Comparison of ENCODE assay signal across 11 cellular contexts in genomic region chr17:49576906-49577650, GRCh38. TPM values are rescaled to one million over a fixed set of nuclear protein-coding genes. Genes with fewer than 3 reads are reported as not detected.
DNase-seq lines count a peak whose midpoint lies in the region; ATAC-seq, FAIRE-seq and TF ChIP-seq lines count a peak whose summit lies in the region.
"Had no signal": no experiment of that assay in that cellular context is flagged by ENCODE, and none has a peak within 500 bp of the region (broad histone marks: within the 10 kb centered on the region; RNA-seq: fewer than 3 reads in every experiment).

No MANE protein-coding gene starts in this region.

- H3K18ac ChIP-seq in H1 (ENCODE audit: extremely low read depth, low read length): peak overlapping the region; percentile 78

- no peak for FAIRE-seq in H1 (lab: Jason Lieb, UNC)

- no peaks in the 10 kb centered on the region for H3K9me2 ChIP-seq in MM.1S (replicated peaks; ENCODE audit: insufficient read depth, low read length)

- 22% methylated on average over 14 of the region's 24 CpGs; no CpG with 5 or more reads in 1 of the 2 experiments for WGBS in H1 (ENCODE audit: extremely low coverage in 1 of 2, insufficient coverage in 1 of 2, insufficient read length in 1 of 2, insufficient replicate concordance in 2 of 2, low coverage in 1 of 2, low lambda C conversion rate in 2 of 2, missing lambda C conversion rate in 1 of 2), 2 experiments

- H3K4me2 ChIP-seq in MM.1S (ENCODE audit: low read depth, low read length): peak overlapping the region; percentile 100; the same call in 1 of the 2 replicates
- peak overlapping the region; percentile 81 to 87 for H3K4me2 ChIP-seq in H1 (ENCODE audit: insufficient read depth in 1 of 2, low read depth in 2 of 2, low read length in 2 of 2)

- CTCF ChIA-PET in A673 (lab: Charles Lee): no interaction called here
- CTCF ChIA-PET in H1 (lab: Charles Lee; ENCODE audit: partially characterized antibody): interaction anchor here (0.9 to 3.1 kb wide), 12 partner anchors 9 to 143 kb away, joined by 3 to 23 read pairs (median 4); partner anchors contain the start of gene SLC35B1
- CTCF ChIA-PET in naive thymus-derived CD4-positive, alpha-beta T cell (lab: Charles Lee): interaction anchor here (0.9 kb wide), 1 partner anchor 199 kb away, joined by 3 read pairs; no protein-coding TSS in a partner anchor

- no peak overlapping the region; the same call in 1 of the 2 replicates for H4K8ac ChIP-seq in H1 (ENCODE audit: extremely low read depth, insufficient read depth, low read length)

- BruUV-seq in A673 (replicated peaks; lab: Mats Ljungman, UMichigan): no TSS peak

- H3K36me3 ChIP-seq in A673 (ENCODE audit: insufficient read depth, low read length, poor library complexity, severe bottlenecking) (no peaks in the 10 kb centered on the region), MM.1S (replicated peaks; ENCODE audit: insufficient read depth, low read length) (no peaks in the 10 kb centered on the region), H1 (ENCODE audit: control insufficient read depth in 2 of 4, insufficient read depth in 4 of 4, low read length in 3 of 4) (no peaks in the 10 kb centered on the region)
- H3K36me3 ChIP-seq in naive thymus-derived CD4-positive, alpha-beta T cell (ENCODE audit: control insufficient read depth in 2 of 3, insufficient read depth in 3 of 3, low read length in 3 of 3): no peaks in the 10 kb centered on the region
- H3K36me3 ChIP-seq: neutrophil had no signal

- intact Hi-C loops in A673 (cut with micrococcal nuclease; ENCODE audit: unreplicated experiment): no loop called here
- intact Hi-C loops in naive thymus-derived CD4-positive, alpha-beta T cell (cut with micrococcal nuclease): loop anchor here in 1 of 2 donors (10.0 kb wide), 1 partner anchor 518 kb away; the partner anchor contains the start of gene PDK2

- H2AFZ ChIP-seq in MM.1S (ENCODE audit: low read length) (no peak overlapping the region), H1 (ENCODE audit: low read length) (no peak overlapping the region)

- POLR2A ChIA-PET in A673 (lab: Charles Lee; ENCODE audit: low non-redundant PET) (no interaction called here), H1 (lab: Charles Lee; ENCODE audit: partially characterized antibody) (interaction anchor here (0.8 to 1.4 kb wide), 3 partner anchors 108 to 122 kb away, joined by 3 to 4 read pairs (median 3); no protein-coding TSS in a partner anchor)
- POLR2A ChIA-PET in naive thymus-derived CD4-positive, alpha-beta T cell (lab: Charles Lee): no interaction called here

- TF ChIP-seq CTCF in A673 (conservative IDR thresholded peaks at IDR 0.05; ENCODE audit: low read depth, low read length) (no peak), MM.1S (IDR thresholded peaks at IDR 0.05; ENCODE audit: low read length) (no peak), H1 (IDR thresholded peaks at IDR 0.05; ENCODE audit: control extremely low read depth in 1 of 3, insufficient read depth in 1 of 3, low read depth in 1 of 3, low read length in 3 of 3) (no peak)

- no peaks in the 10 kb centered on the region for H3K9me3 ChIP-seq in A673 (ENCODE audit: low read depth, low read length, poor library complexity, severe bottlenecking)
- no peaks in the 10 kb centered on the region for H3K9me3 ChIP-seq in MM.1S (replicated peaks; ENCODE audit: insufficient read depth, low read length)
- H3K9me3 ChIP-seq in H1 (ENCODE audit: insufficient read depth in 2 of 2, low read depth in 1 of 2, low read length in 1 of 2): no peaks in the 10 kb centered on the region
- no peaks in the 10 kb centered on the region for H3K9me3 ChIP-seq in naive thymus-derived CD4-positive, alpha-beta T cell (ENCODE audit: control insufficient read depth in 2 of 3, low read length in 3 of 3)
- H3K9me3 ChIP-seq: neutrophil had no signal

- H2BK15ac ChIP-seq in H1 (ENCODE audit: low read length): peak overlapping the region; percentile 72; the same call in 1 of the 2 replicates

- no peak overlapping the region for H4K91ac ChIP-seq in H1 (replicated peaks; ENCODE audit: insufficient read length, low read length)

- peak overlapping the region; percentile 75; the same call in 1 of the 2 replicates for H2BK12ac ChIP-seq in H1 (ENCODE audit: low read depth, low read length)

- H2BK20ac ChIP-seq in H1 (ENCODE audit: low read length): no peak overlapping the region

- H3K36me3 Mint-ChIP-seq in naive thymus-derived CD4-positive, alpha-beta T cell: no peaks in the 10 kb centered on the region

- no peak overlapping the region for H2AK5ac ChIP-seq in H1 (ENCODE audit: low read depth, low read length)

- TF ChIP-seq POLR2A in H1 (IDR thresholded peaks at IDR 0.05; ENCODE audit: control extremely low read depth in 1 of 2, low read depth in 2 of 2, low read length in 2 of 2): no peak

- H3K79me2 ChIP-seq in MM.1S (ENCODE audit: low read length) (no peaks in the 10 kb centered on the region), H1 (ENCODE audit: control insufficient read depth in 1 of 2, insufficient read depth in 2 of 2, low read length in 2 of 2) (no peaks in the 10 kb centered on the region)

- peaks cover 14% of the 10 kb centered on the region for H3K27me3 ChIP-seq in A673 (replicated peaks; ENCODE audit: insufficient read depth, low read depth, low read length, poor library complexity)
- H3K27me3 ChIP-seq in MM.1S (replicated peaks; ENCODE audit: insufficient read depth, low read length): peaks cover 54% of the 10 kb centered on the region
- H3K27me3 ChIP-seq in H1 (replicated peaks in 1 of 4; ENCODE audit: control insufficient read depth in 3 of 4, extremely low read depth in 1 of 4, insufficient read depth in 3 of 4, low read length in 3 of 4): peaks cover 4 to 14% (median 8%) of the 10 kb centered on the region in 4 experiments; a peak in 5 of 7 replicates
- H3K27me3 ChIP-seq in naive thymus-derived CD4-positive, alpha-beta T cell (ENCODE audit: control insufficient read depth in 2 of 2, insufficient read depth in 2 of 2, low read length in 2 of 2): peaks cover 4 to 15% of the 10 kb centered on the region in 2 donors

- H3K23ac ChIP-seq in H1 (ENCODE audit: insufficient read length): no peak overlapping the region

- no peak for ATAC-seq in naive thymus-derived CD4-positive, alpha-beta T cell

- no peaks in the 10 kb centered on the region; the same call in 1 of the 2 replicates for H3F3A ChIP-seq in MM.1S (ENCODE audit: insufficient read depth, low read length)

- peaks cover 12% of the 10 kb centered on the region for H3K23me2 ChIP-seq in H1 (ENCODE audit: low read depth, low read length)

- H3K4me1 ChIP-seq in A673 (ENCODE audit: insufficient read depth, low read length, poor library complexity, severe bottlenecking): peaks cover 8% of the 10 kb centered on the region
- H3K4me1 ChIP-seq in MM.1S (ENCODE audit: low read length): no peaks in the 10 kb centered on the region
- peaks cover 0 to 23% (median 10%) of the 10 kb centered on the region in 4 experiments; a peak in 6 of 7 replicates for H3K4me1 ChIP-seq in H1 (replicated peaks in 1 of 4; ENCODE audit: control insufficient read depth in 3 of 4, insufficient read depth in 4 of 4, low read length in 3 of 4)
- H3K4me1 ChIP-seq in naive thymus-derived CD4-positive, alpha-beta T cell (ENCODE audit: control insufficient read depth in 2 of 2, insufficient read depth in 2 of 2, low read length in 2 of 2): peaks cover 4 to 9% of the 10 kb centered on the region in 2 donors

- TF ChIP-seq RAD21 in H1 (IDR thresholded peaks at IDR 0.05 in 1 of 2, conservative IDR thresholded peaks at IDR 0.05 in 1 of 2; ENCODE audit: low read depth in 2 of 2, low read length in 2 of 2): no peak

- H3K4me3 ChIP-seq in A673 (ENCODE audit: low read depth, low read length, poor library complexity, severe bottlenecking) (peak overlapping the region; percentile 59), MM.1S (ENCODE audit: low read length) (peak overlapping the region; percentile 71; the same call in 1 of the 2 replicates), H1 (ENCODE audit: extremely low read depth in 1 of 4, insufficient read depth in 2 of 4, low read depth in 3 of 4, low read length in 4 of 4) (peak overlapping the region; percentile 58 to 79 (median 72))
- no peak overlapping the region for H3K4me3 ChIP-seq in naive thymus-derived CD4-positive, alpha-beta T cell (ENCODE audit: low read length)

- H3K79me1 ChIP-seq in H1 (ENCODE audit: low read depth, low read length): no peaks in the 10 kb centered on the region

- H4K5ac ChIP-seq in H1 (ENCODE audit: insufficient read length, low read depth, low read length): peak overlapping the region; percentile 42

- H3K27me3 Mint-ChIP-seq in naive thymus-derived CD4-positive, alpha-beta T cell: peaks cover 26 to 61% (median 29%) of the 10 kb centered on the region in 5 donors

- H3K14ac ChIP-seq in H1 (ENCODE audit: insufficient read length): no peak overlapping the region

- H3K9me3 Mint-ChIP-seq in naive thymus-derived CD4-positive, alpha-beta T cell: no peaks in the 10 kb centered on the region

- peaks cover 0 to 7% (median 4%) of the 10 kb centered on the region in 7 donors for H3K4me1 Mint-ChIP-seq in naive thymus-derived CD4-positive, alpha-beta T cell

- H3K4ac ChIP-seq in H1 (replicated peaks; ENCODE audit: insufficient read length, low read depth, low read length): no peak overlapping the region

- peak overlapping the region; percentile 21 to 81 (median 58) for H3K4me3 Mint-ChIP-seq in naive thymus-derived CD4-positive, alpha-beta T cell

- H3K27ac Mint-ChIP-seq in naive thymus-derived CD4-positive, alpha-beta T cell: no peak overlapping the region

- TF ChIP-seq EP300 in H1 (IDR thresholded peaks at IDR 0.05; ENCODE audit: borderline replicate concordance in 1 of 2, low read depth in 2 of 2, low read length in 2 of 2): no peak

- H4K20me1 ChIP-seq in MM.1S (ENCODE audit: insufficient read depth, low read length) (no peaks in the 10 kb centered on the region), H1 (replicated peaks in 1 of 2; ENCODE audit: control insufficient read depth in 1 of 2, insufficient read depth in 2 of 2, low read length in 2 of 2) (peaks cover 0 to 4% of the 10 kb centered on the region in 2 experiments)

- no peak overlapping the region; the same call in 1 of the 2 replicates for H3K9ac ChIP-seq in MM.1S (ENCODE audit: low read length)
- H3K9ac ChIP-seq in H1 (replicated peaks in 1 of 4; ENCODE audit: extremely low read depth in 1 of 4, low read depth in 3 of 4, low read length in 3 of 4): peak overlapping the region in 2 of 4 experiments; percentile 20 to 38; a peak in 4 of 7 replicates

- DNase-seq in A673 (ENCODE audit: low spot score): no peak
- no peak for DNase-seq in MM.1S
- DNase-seq in H1 (ENCODE audit: low read depth in 1 of 2, low spot score in 2 of 2): no peak
- DNase-seq in naive thymus-derived CD4-positive, alpha-beta T cell: no peak
- no peak for DNase-seq in NCI-H1417 treated with DMSO at 0.1 percent for 48 hours (lab: John Stamatoyannopoulos, UW)
- DNase-seq in D341Med (ENCODE audit: low spot score): no peak
- no peak for DNase-seq in HCEC 1CT
- no peak for DNase-seq in 8988T
- DNase-seq: activated CD4-positive, alpha-beta T cell treated with anti-CD3 and anti-CD28 coated beads for 4 hours had no signal

- no peak overlapping the region for H3K27ac ChIP-seq in A673 (ENCODE audit: low read depth, low read length, poor library complexity, severe bottlenecking)
- no peak overlapping the region for H3K27ac ChIP-seq in MM.1S (ENCODE audit: low read length)
- H3K27ac ChIP-seq in H1 (ENCODE audit: low read depth, low read length): no peak overlapping the region
- no peak overlapping the region for H3K27ac ChIP-seq in naive thymus-derived CD4-positive, alpha-beta T cell (ENCODE audit: low read depth, low read length)
- H3K27ac ChIP-seq: neutrophil had no signal

- H2BK5ac ChIP-seq in H1 (ENCODE audit: low read depth, low read length): peak overlapping the region; percentile 44; the same call in 1 of the 2 replicates

- no peak overlapping the region for H2BK120ac ChIP-seq in H1 (replicated peaks; ENCODE audit: low read depth, low read length)

- H3K56ac ChIP-seq in H1 (replicated peaks; ENCODE audit: insufficient read length, low read depth, low read length): no peak overlapping the region

RNA-seq across cellular contexts. Expression of gene NXPH3, which starts 1.4 kb away (rescaled TPM):
- 0.21 and 0.46 TPM in 2 replicates for total RNA-seq in A673 (2021)
- 3.3 and 3.7 TPM in 2 replicates for total RNA-seq in H1 (2021; fragmentation: NEBNext Ultra II Directional; extraction: Animal tissue kit (Norgen Biotek cat#: 25700))
- polyA plus RNA-seq in H1 (2011; rRNA removed): 2.5 and 3.1 TPM in 2 replicates
- 2.6 TPM for polyA plus RNA-seq in H1 (2011; cell fraction: cytosol; rRNA removed)
- 4.2 TPM for polyA plus RNA-seq in H1 (2011; cell fraction: nucleus; rRNA removed)
- 3.4 to 4.1 TPM (median 3.6 TPM) in 4 replicates for polyA plus RNA-seq in H1 (2012, experiment 1 of 2)
- 2.9 TPM for polyA plus RNA-seq in H1 (2012, experiment 2 of 2)
- polyA plus RNA-seq in H1 (2013, experiment 1 of 2): 1.9 TPM
- polyA plus RNA-seq in H1 (2013, experiment 2 of 2): 2.5 TPM
- polyA minus RNA-seq in H1 (2011; rRNA and poly(A)+ RNA removed): 2.0 and 3.1 TPM in 2 replicates
- 1.8 TPM for polyA minus RNA-seq in H1 (2011; cell fraction: cytosol; rRNA and poly(A)+ RNA removed)
- polyA minus RNA-seq in H1 (2011; cell fraction: nucleus; rRNA and poly(A)+ RNA removed): 3.9 TPM
- total RNA-seq in naive thymus-derived CD4-positive, alpha-beta T cell: not detected
- polyA plus RNA-seq in naive thymus-derived CD4-positive, alpha-beta T cell: not detected
- total RNA-seq: Daoy had no signal
